Comparison of ENCODE assay signal across 18 cellular contexts in the genomic region with DNA sequence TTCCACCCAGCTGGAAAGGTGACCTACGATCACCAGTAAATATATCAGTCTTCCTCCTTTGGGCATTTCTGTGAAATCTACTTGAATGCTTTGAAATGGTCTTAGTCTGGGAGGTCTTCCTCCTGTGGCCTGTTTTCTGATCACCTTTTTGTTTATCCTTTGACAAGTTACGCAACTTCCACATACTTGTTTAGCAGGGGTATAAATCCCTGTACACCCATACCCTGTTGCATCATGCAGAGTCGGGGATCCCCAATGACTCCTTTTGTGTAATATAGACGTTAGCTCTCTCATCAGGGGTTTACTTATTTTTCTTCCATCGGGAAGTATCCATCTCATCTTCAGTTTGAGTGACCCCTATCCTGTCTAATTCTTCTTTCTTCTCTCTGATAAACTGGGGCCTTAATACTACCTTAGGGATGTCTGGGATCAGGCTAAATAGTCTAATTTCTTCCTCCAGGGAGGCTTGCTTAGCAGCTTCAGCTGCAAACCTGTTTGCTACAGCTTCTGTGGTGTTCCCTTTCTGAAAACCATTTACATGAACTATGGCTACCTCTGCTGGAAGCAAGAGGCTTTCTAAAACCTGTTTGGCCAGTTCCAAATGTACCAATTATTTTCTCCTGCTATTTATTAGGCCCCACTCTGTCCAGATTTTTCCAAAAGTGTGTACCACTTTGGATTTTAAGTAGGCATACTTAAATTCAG. TPM values are rescaled to one million over a fixed set of nuclear protein-coding genes. Genes with fewer than 3 reads are reported as not detected.
DNase-seq lines count a peak whose midpoint lies in the region; ATAC-seq and TF ChIP-seq lines count a peak whose summit lies in the region.
"Had no signal": no experiment of that assay in that cellular context is flagged by ENCODE, and none has a peak within 500 bp of the region (broad histone marks: within the 10 kb centered on the region; RNA-seq: fewer than 3 reads in every experiment).

No MANE protein-coding gene starts in this region.

- WGBS in mammary epithelial cell (ENCODE audit: low coverage, missing lambda C conversion rate): 94% methylated on average over 5 of the region's 5 CpGs
- 87% methylated on average over 5 of the region's 5 CpGs for WGBS in prostate gland

- in situ Hi-C loops in mammary epithelial cell (cut with MboI; ENCODE audit: low sequenced_read_pairs in 2 of 2): no loop called here

- H3K4me3 ChIP-seq in mammary epithelial cell (replicated peaks in 1 of 3; ENCODE audit: insufficient read depth in 1 of 3, low read depth in 2 of 3, low read length in 3 of 3) (no peak overlapping the region), prostate gland (no peak overlapping the region)
- H3K4me3 ChIP-seq: hepatocyte had no signal

- peaks cover 37% of the 10 kb centered on the region for H3K4me1 Mint-ChIP-seq in activated CD4-positive, alpha-beta T cell treated with anti-CD3 and anti-CD28 coated beads for 36 hours
- peaks cover 11% of the 10 kb centered on the region for H3K4me1 Mint-ChIP-seq in activated CD4-positive, alpha-beta T cell treated with anti-CD3 and anti-CD28 coated beads, Interleukin-2, amount 10 ng/mL, durations not matched to agents 7 days and 5 days
- peaks cover 51% of the 10 kb centered on the region for H3K4me1 Mint-ChIP-seq in HFFc6 (ENCODE audit: low read depth)

- peaks cover 58% of the 10 kb centered on the region for H3K79me2 ChIP-seq in mammary epithelial cell (ENCODE audit: insufficient read depth, low read length)

- no peak overlapping the region for H3K4me3 Mint-ChIP-seq in activated CD4-positive, alpha-beta T cell treated with anti-CD3 and anti-CD28 coated beads for 36 hours
- no peak overlapping the region for H3K4me3 Mint-ChIP-seq in activated CD4-positive, alpha-beta T cell treated with anti-CD3 and anti-CD28 coated beads, Interleukin-2, amount 10 ng/mL, durations not matched to agents 7 days and 5 days
- H3K4me3 Mint-ChIP-seq in HFFc6: no peak overlapping the region
- H3K4me3 Mint-ChIP-seq: activated T-cell treated with anti-CD3 and anti-CD28 coated beads, Interleukin-2, amount 50 U/mL, for 4 hours; CD4-positive, CD25-positive, alpha-beta regulatory T cell had no signal

- no peak for ATAC-seq in activated CD4-positive, alpha-beta T cell treated with anti-CD3 and anti-CD28 coated beads for 36 hours
- ATAC-seq: activated T-cell treated with anti-CD3 and anti-CD28 coated beads, Interleukin-2, amount 50 U/mL, for 4 hours had no signal

- H3K9me3 Mint-ChIP-seq in activated CD4-positive, alpha-beta T cell treated with anti-CD3 and anti-CD28 coated beads for 36 hours (ENCODE audit: low read depth): peaks cover 6% of the 10 kb centered on the region
- H3K9me3 Mint-ChIP-seq in activated CD4-positive, alpha-beta T cell treated with anti-CD3 and anti-CD28 coated beads, Interleukin-2, amount 10 ng/mL, durations not matched to agents 7 days and 5 days: peaks cover 14% of the 10 kb centered on the region
- H3K9me3 Mint-ChIP-seq in HFFc6: no peaks in the 10 kb centered on the region

- H3K27ac ChIP-seq in mammary epithelial cell (ENCODE audit: insufficient read depth, low read depth, low read length): no peak overlapping the region
- H3K27ac ChIP-seq in prostate gland: no peak overlapping the region
- H3K27ac ChIP-seq: hepatocyte had no signal

- no peak overlapping the region for H2AFZ ChIP-seq in mammary epithelial cell (ENCODE audit: low read depth, low read length)
- H2AFZ ChIP-seq: hepatocyte had no signal

- DNase-seq in activated CD4-positive, alpha-beta T cell treated with anti-CD3 and anti-CD28 coated beads for 36 hours: no peak
- no peak for DNase-seq in activated CD4-positive, alpha-beta T cell treated with anti-CD3 and anti-CD28 coated beads, Interleukin-2, amount 10 ng/mL, durations not matched to agents 7 days and 5 days
- DNase-seq in NCI-H1105 treated with DMSO at 0.1 percent for 48 hours (lab: John Stamatoyannopoulos, UW) (peak; percentile 20), mammary epithelial cell (peak; percentile 27), prostate gland (ENCODE audit: low spot score) (peak; percentile 26), HFFc6 (no peak), GM10266 (ENCODE audit: extremely low spot score) (no peak)
- DNase-seq in activated CD8-positive, alpha-beta memory T cell treated with anti-CD3 and anti-CD28 coated beads, Interleukin-2, amount 50 U/mL, for 48 hours: no peak
- DNase-seq: ACHN; activated CD4-positive, alpha-beta T cell treated with anti-CD3 and anti-CD28 coated beads, Interleukin-2, amount 50 U/mL, for 4 hours; activated T-cell treated with anti-CD3 and anti-CD28 coated beads, Interleukin-2, amount 50 U/mL, for 4 hours; CD4-positive, CD25-positive, alpha-beta regulatory T cell; effector CD4-positive, alpha-beta T cell; midbrain; NCI-H2081 treated with DMSO at 0.1 percent for 48 hours; retina had no signal

- H3K9ac ChIP-seq in mammary epithelial cell (ENCODE audit: insufficient read depth, low read length): no peak overlapping the region

- no TSS peak for BruUV-seq in mammary epithelial cell (replicated peaks; lab: Mats Ljungman, UMichigan)

- H3K9me3 ChIP-seq in mammary epithelial cell (replicated peaks; ENCODE audit: insufficient read depth, low read length) (no peaks in the 10 kb centered on the region), prostate gland (no peaks in the 10 kb centered on the region)

- intact Hi-C loops in activated CD4-positive, alpha-beta T cell treated with anti-CD3 and anti-CD28 coated beads for 36 hours (cut with DNase I, micrococcal nuclease): no loop called here
- intact Hi-C loops in mammary epithelial cell (cut with micrococcal nuclease): no loop called here
- intact Hi-C loops in prostate gland (cut with DNase I): no loop called here

- TF ChIP-seq POLR2A in prostate gland (IDR thresholded peaks at IDR 0.05): no peak

- no peaks in the 10 kb centered on the region for H4K20me1 ChIP-seq in mammary epithelial cell (ENCODE audit: insufficient read depth, low read length)

- CTCF ChIA-PET in activated CD4-positive, alpha-beta T cell treated with anti-CD3 and anti-CD28 coated beads for 36 hours (lab: Charles Lee): interaction anchor here (0.9 kb wide), 1 partner anchor 22 kb away, joined by 3 read pairs; no protein-coding TSS in a partner anchor
- CTCF ChIA-PET in activated CD4-positive, alpha-beta T cell treated with anti-CD3 and anti-CD28 coated beads, Interleukin-2, amount 10 ng/mL, durations not matched to agents 7 days and 5 days (lab: Charles Lee): interaction anchor here (1.4 to 2.4 kb wide), 2 partner anchors 14 to 324 kb away, joined by 3 to 7 read pairs; no protein-coding TSS in a partner anchor
- CTCF ChIA-PET in mammary epithelial cell (lab: Charles Lee; ENCODE audit: low non-redundant PET): interaction anchor here (0.7 kb wide), 1 partner anchor 299 kb away, joined by 3 read pairs; no protein-coding TSS in a partner anchor

- H3K36me3 Mint-ChIP-seq in activated CD4-positive, alpha-beta T cell treated with anti-CD3 and anti-CD28 coated beads for 36 hours (ENCODE audit: low read depth): peaks cover 47% of the 10 kb centered on the region
- peaks cover 23% of the 10 kb centered on the region for H3K36me3 Mint-ChIP-seq in activated CD4-positive, alpha-beta T cell treated with anti-CD3 and anti-CD28 coated beads, Interleukin-2, amount 10 ng/mL, durations not matched to agents 7 days and 5 days (ENCODE audit: low read depth)
- peaks cover 51% of the 10 kb centered on the region for H3K36me3 Mint-ChIP-seq in HFFc6 (ENCODE audit: low read depth)

- H3K4me2 ChIP-seq in mammary epithelial cell (ENCODE audit: insufficient read depth, low read depth, low read length): no peak overlapping the region
- H3K4me2 ChIP-seq: hepatocyte had no signal

- dilution Hi-C loops in mammary epithelial cell (cut with HindIII; ENCODE audit: low sequenced_read_pairs): no loop called here

- H3K36me3 ChIP-seq in mammary epithelial cell (ENCODE audit: insufficient read depth, low read length) (peaks cover 5% of the 10 kb centered on the region), prostate gland (no peaks in the 10 kb centered on the region)

- H3K27ac Mint-ChIP-seq in activated CD4-positive, alpha-beta T cell treated with anti-CD3 and anti-CD28 coated beads for 36 hours: peak overlapping the region; percentile 26
- no peak overlapping the region for H3K27ac Mint-ChIP-seq in activated CD4-positive, alpha-beta T cell treated with anti-CD3 and anti-CD28 coated beads, Interleukin-2, amount 10 ng/mL, durations not matched to agents 7 days and 5 days
- no peak overlapping the region for H3K27ac Mint-ChIP-seq in HFFc6
- H3K27ac Mint-ChIP-seq: CD4-positive, CD25-positive, alpha-beta regulatory T cell had no signal

- TF ChIP-seq CTCF in mammary epithelial cell (conservative IDR thresholded peaks at IDR 0.05 in 1 of 2, IDR thresholded peaks at IDR 0.05 in 1 of 2; ENCODE audit: extremely low read depth in 1 of 2, insufficient read depth in 1 of 2, low read depth in 1 of 2, low read length in 2 of 2): peak in 1 of 2 donors; percentile 27
- TF ChIP-seq CTCF in prostate gland (IDR thresholded peaks at IDR 0.05): peak in 3 of 4 experiments; percentile 15 to 46 (median 30)
- TF ChIP-seq CTCF in HFFc6 (IDR thresholded peaks at IDR 0.05): no peak
- TF ChIP-seq CTCF in GM10266 (IDR thresholded peaks at IDR 0.05; ENCODE audit: control insufficient read depth, insufficient read depth, low read depth, missing control alignments): no peak

- H3K4me1 ChIP-seq in mammary epithelial cell (ENCODE audit: insufficient read depth, low read length) (peaks cover 6% of the 10 kb centered on the region), prostate gland (replicated peaks) (no peaks in the 10 kb centered on the region)

- no peaks in the 10 kb centered on the region for H3K27me3 Mint-ChIP-seq in activated CD4-positive, alpha-beta T cell treated with anti-CD3 and anti-CD28 coated beads for 36 hours
- H3K27me3 Mint-ChIP-seq in activated CD4-positive, alpha-beta T cell treated with anti-CD3 and anti-CD28 coated beads, Interleukin-2, amount 10 ng/mL, durations not matched to agents 7 days and 5 days: no peaks in the 10 kb centered on the region
- H3K27me3 Mint-ChIP-seq in HFFc6 (ENCODE audit: insufficient read depth): no peaks in the 10 kb centered on the region; the same call in 1 of the 2 replicates
- H3K27me3 Mint-ChIP-seq: CD4-positive, CD25-positive, alpha-beta regulatory T cell had no signal

- POLR2A ChIA-PET in activated CD4-positive, alpha-beta T cell treated with anti-CD3 and anti-CD28 coated beads for 36 hours (lab: Charles Lee): no interaction called here
- POLR2A ChIA-PET in activated CD4-positive, alpha-beta T cell treated with anti-CD3 and anti-CD28 coated beads, Interleukin-2, amount 10 ng/mL, durations not matched to agents 7 days and 5 days (lab: Charles Lee): no interaction called here

- H3K27me3 ChIP-seq in mammary epithelial cell (ENCODE audit: insufficient read depth, low read length) (no peaks in the 10 kb centered on the region), prostate gland (replicated peaks; ENCODE audit: insufficient read depth) (no peaks in the 10 kb centered on the region)
- H3K27me3 ChIP-seq: hepatocyte had no signal

RNA-seq across cellular contexts. Expression of gene MAPK8, which starts 25.8 kb away (rescaled TPM):
- total RNA-seq in activated CD4-positive, alpha-beta T cell treated with anti-CD3 and anti-CD28 coated beads for 36 hours: 10 to 100 TPM; 35.7 to 40.0 TPM
- total RNA-seq in activated CD4-positive, alpha-beta T cell treated with anti-CD3 and anti-CD28 coated beads, Interleukin-2, amount 10 ng/mL, durations not matched to agents 7 days and 5 days: 10 to 100 TPM; 30.5 to 32.3 TPM
- 10 to 100 TPM; 38.6 to 50.8 TPM for total RNA-seq in mammary epithelial cell
- polyA plus RNA-seq in mammary epithelial cell: 19.2 TPM
- 38.3 TPM for polyA minus RNA-seq in mammary epithelial cell
- total RNA-seq in prostate gland: 10 to 100 TPM; 39.3 to 74.4 TPM
- total RNA-seq in HFFc6 (2021; fragmentation: NEBNext Ultra II Directional; extraction: Animal tissue kit (Norgen Biotek cat#: 25700)): 10 to 100 TPM; 56.3 to 96.6 (median 74.8) TPM

RNA-seq across cellular contexts. Expression of gene FRMPD2, which starts 57.8 kb away (rescaled TPM):
- not detected for total RNA-seq in activated CD4-positive, alpha-beta T cell treated with anti-CD3 and anti-CD28 coated beads for 36 hours
- not detected for total RNA-seq in activated CD4-positive, alpha-beta T cell treated with anti-CD3 and anti-CD28 coated beads, Interleukin-2, amount 10 ng/mL, durations not matched to agents 7 days and 5 days
- total RNA-seq in mammary epithelial cell (under 1 TPM; 0.33 to 0.59 TPM), prostate gland (1 to 10 TPM in 1 of 2 donors, under 1 TPM in 1; 0.97 to 3.4 TPM)
- 0.41 TPM for polyA plus RNA-seq in mammary epithelial cell
- polyA minus RNA-seq in mammary epithelial cell: 1.2 TPM
- total RNA-seq in HFFc6 (2021; fragmentation: NEBNext Ultra II Directional; extraction: Animal tissue kit (Norgen Biotek cat#: 25700)): not detected
- total RNA-seq: activated T-cell treated with anti-CD3 and anti-CD28 coated beads, Interleukin-2, amount 50 U/mL, for 4 hours; cardiac septum; CD4-positive, CD25-positive, alpha-beta regulatory T cell had no signal
- polyA plus RNA-seq: CD4-positive, CD25-positive, alpha-beta regulatory T cell had no signal

Comparison
In these comparisons a context has a peak if more than half of its experiments do, and no peak if none do; other contexts are left out.
1. DNase-seq: peak in NCI-H1105 treated with DMSO at 0.1 percent for 48 hours (single experiment), mammary epithelial cell (single experiment) and prostate gland (single experiment); none in activated CD4-positive, alpha-beta T cell treated with anti-CD3 and anti-CD28 coated beads for 36 hours (single experiment), activated CD4-positive, alpha-beta T cell treated with anti-CD3 and anti-CD28 coated beads, Interleukin-2, amount 10 ng/mL, durations not matched to agents 7 days and 5 days (single experiment), activated CD8-positive, alpha-beta memory T cell treated with anti-CD3 and anti-CD28 coated beads, Interleukin-2, amount 50 U/mL, for 48 hours (single experiment), HFFc6 (single experiment) and GM10266 (single experiment).
2. CTCF ChIP-seq: peak in prostate gland (3 of 4); none in HFFc6 (single experiment) and GM10266 (single experiment).